ENCODE assay signal across 8 cellular contexts in the genomic region with DNA sequence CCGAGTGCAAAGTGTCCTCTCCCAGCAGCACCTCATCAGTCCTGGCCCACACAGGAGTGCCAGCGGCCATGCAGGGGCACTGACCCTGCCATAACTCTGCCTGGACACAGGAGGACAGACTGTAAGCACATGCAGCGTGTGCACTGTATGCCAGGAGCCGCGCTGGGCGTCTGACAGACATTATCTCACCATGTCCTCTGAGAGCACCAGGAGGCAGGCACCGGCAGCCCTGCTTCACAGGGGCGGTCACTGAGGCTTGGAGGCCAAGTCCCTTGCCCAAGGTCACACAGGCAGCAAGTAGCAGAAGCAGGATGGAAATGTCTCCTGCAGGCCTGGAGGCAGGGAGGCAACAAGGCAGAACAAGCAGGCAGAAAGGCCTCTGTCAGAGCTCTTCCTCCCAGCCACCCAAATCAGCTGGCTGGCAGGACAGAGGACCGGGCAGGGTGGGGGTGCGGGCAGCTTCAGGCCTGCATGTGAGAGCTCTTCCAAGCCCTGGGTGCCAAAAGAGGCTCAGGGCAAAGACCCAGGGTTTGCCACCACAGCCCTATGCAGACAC. TPM values are rescaled to one million over a fixed set of nuclear protein-coding genes. Genes with fewer than 3 reads are reported as not detected.
DNase-seq lines count a peak whose midpoint lies in the region; ATAC-seq and TF ChIP-seq lines count a peak whose summit lies in the region.

No MANE protein-coding gene starts in this region.

- H3K27me3 Mint-ChIP-seq in Calu3 (ENCODE audit: unreplicated experiment): no peaks in the 10 kb centered on the region
- no peaks in the 10 kb centered on the region for H3K27me3 Mint-ChIP-seq in activated CD8-positive, alpha-beta T cell treated with anti-CD3 and anti-CD28 coated beads for 36 hours

- no peak for ATAC-seq in activated CD8-positive, alpha-beta T cell treated with anti-CD3 and anti-CD28 coated beads for 36 hours
- peak; percentile 48 to 51 for ATAC-seq in left cardiac atrium
- ATAC-seq in GM19397 (IDR thresholded peaks at IDR 0.05; ENCODE audit: unreplicated experiment): no peak

- DNase-seq in Calu3 (no peak), left cardiac atrium (no peak), pons (ENCODE audit: low spot score) (peak; percentile 80), ecto neural progenitor cell (ENCODE audit: low spot score) (no peak), MV-4-11 (lab: John Stamatoyannopoulos, UW) (no peak), iPS-NIHi11 (ENCODE audit: low spot score) (no peak)
- DNase-seq in activated CD8-positive, alpha-beta T cell treated with anti-CD3 and anti-CD28 coated beads for 36 hours: no peak

- H3K27ac Mint-ChIP-seq in Calu3 (ENCODE audit: unreplicated experiment): peak overlapping the region; percentile 83
- H3K27ac Mint-ChIP-seq in activated CD8-positive, alpha-beta T cell treated with anti-CD3 and anti-CD28 coated beads for 36 hours: peak overlapping the region; percentile 99

- no peak for TF ChIP-seq CTCF in Calu3 (IDR thresholded peaks at IDR 0.05; ENCODE audit: unreplicated experiment)
- no peak for TF ChIP-seq CTCF in activated CD8-positive, alpha-beta T cell treated with anti-CD3 and anti-CD28 coated beads for 36 hours (IDR thresholded peaks at IDR 0.05)

- intact Hi-C loops in Calu3 (cut with micrococcal nuclease; ENCODE audit: unreplicated experiment) (no loop called here), left cardiac atrium (cut with DNase I) (no loop called here)
- intact Hi-C loops in activated CD8-positive, alpha-beta T cell treated with anti-CD3 and anti-CD28 coated beads for 36 hours (cut with micrococcal nuclease): no loop called here

- POLR2A ChIA-PET in activated CD8-positive, alpha-beta T cell treated with anti-CD3 and anti-CD28 coated beads for 36 hours (lab: Charles Lee): interaction anchor here (1.2 to 25.2 kb wide), 4 partner anchors 4 to 61 kb away, joined by 3 to 408 read pairs (median 222); a partner anchor contains a TSS

- peak overlapping the region; percentile 64 for H3K4me3 Mint-ChIP-seq in Calu3 (ENCODE audit: low read depth, unreplicated experiment)
- peak overlapping the region; percentile 97 for H3K4me3 Mint-ChIP-seq in activated CD8-positive, alpha-beta T cell treated with anti-CD3 and anti-CD28 coated beads for 36 hours

- no peaks in the 10 kb centered on the region for H3K9me3 Mint-ChIP-seq in Calu3 (ENCODE audit: low read depth, unreplicated experiment)
- H3K9me3 Mint-ChIP-seq in activated CD8-positive, alpha-beta T cell treated with anti-CD3 and anti-CD28 coated beads for 36 hours: no peaks in the 10 kb centered on the region

- no TSS peak for BruUV-seq in Calu3 (replicated peaks; lab: Mats Ljungman, UMichigan)

- CTCF ChIA-PET in Calu3 (lab: Charles Lee): no interaction called here
- CTCF ChIA-PET in activated CD8-positive, alpha-beta T cell treated with anti-CD3 and anti-CD28 coated beads for 36 hours (lab: Charles Lee): interaction anchor here (1.1 to 15.3 kb wide), 4 partner anchors 13 to 62 kb away, joined by 3 to 163 read pairs (median 73); no protein-coding TSS in a partner anchor

- peaks cover 73% of the 10 kb centered on the region for H3K4me1 Mint-ChIP-seq in Calu3 (ENCODE audit: low read depth, unreplicated experiment)
- peaks cover 92% of the 10 kb centered on the region for H3K4me1 Mint-ChIP-seq in activated CD8-positive, alpha-beta T cell treated with anti-CD3 and anti-CD28 coated beads for 36 hours (ENCODE audit: low read depth)

- H3K36me3 Mint-ChIP-seq in Calu3 (ENCODE audit: insufficient read depth, unreplicated experiment): peaks cover 61% of the 10 kb centered on the region
- peaks cover 41% of the 10 kb centered on the region for H3K36me3 Mint-ChIP-seq in activated CD8-positive, alpha-beta T cell treated with anti-CD3 and anti-CD28 coated beads for 36 hours (ENCODE audit: low read depth)

RNA-seq across cellular contexts. Expression of a gene that starts 8.4 kb away (rescaled TPM):
- 80.7 and 84.6 TPM in 2 replicates for total RNA-seq in Calu3 (2022)
- total RNA-seq in activated CD8-positive, alpha-beta T cell treated with anti-CD3 and anti-CD28 coated beads for 36 hours: 10 to 100 TPM; 79.7 to 81.5 TPM
- total RNA-seq in left cardiac atrium: 10 to 100 TPM; 24.9 to 27.3 TPM

RNA-seq across cellular contexts. Expression of a gene that starts 34.7 kb away (rescaled TPM):
- total RNA-seq in Calu3 (2022) (31.5 and 39.9 TPM in 2 replicates), left cardiac atrium (10 to 100 TPM; 14.7 to 18.3 TPM)
- 10 to 100 TPM; 41.3 to 43.9 TPM for total RNA-seq in activated CD8-positive, alpha-beta T cell treated with anti-CD3 and anti-CD28 coated beads for 36 hours

RNA-seq across cellular contexts. Expression of a gene that starts 41.8 kb away (rescaled TPM):
- 0.17 and 1.1 TPM in 2 replicates for total RNA-seq in Calu3 (2022)
- total RNA-seq in activated CD8-positive, alpha-beta T cell treated with anti-CD3 and anti-CD28 coated beads for 36 hours: 1 to 10 TPM; 1.7 to 2.5 TPM
- under 1 TPM; 0.50 to 0.99 TPM for total RNA-seq in left cardiac atrium

RNA-seq across cellular contexts. Expression of a gene that starts 55.6 kb away (rescaled TPM):
- 11.8 and 12.8 TPM in 2 replicates for total RNA-seq in Calu3 (2022)
- 10 to 100 TPM; 34.3 to 34.9 TPM for total RNA-seq in activated CD8-positive, alpha-beta T cell treated with anti-CD3 and anti-CD28 coated beads for 36 hours
- total RNA-seq in left cardiac atrium: 10 to 100 TPM; 35.8 to 49.9 TPM

Comparison
In these comparisons a context has a peak if more than half of its experiments do, and no peak if none do; other contexts are left out.
1. ATAC-seq: peak in left cardiac atrium (2 of 2); none in activated CD8-positive, alpha-beta T cell treated with anti-CD3 and anti-CD28 coated beads for 36 hours (single experiment) and GM19397 (single experiment).